ENCODE assay signal across 8 cellular contexts in genomic region chr9:38066167-38066906, GRCh38. TPM values are rescaled to one million over a fixed set of nuclear protein-coding genes. Genes with fewer than 3 reads are reported as not detected.
A peak's percentile ranks its signal among the peaks of the same experiment; 100 is the strongest.
DNase-seq lines count a peak whose midpoint lies in the region; ATAC-seq and TF ChIP-seq lines count a peak whose summit lies in the region.

No MANE protein-coding gene starts in this region.

- no peaks in the 10 kb centered on the region for H3K36me3 Mint-ChIP-seq in activated naive CD4-positive, alpha-beta T cell treated with anti-CD3 and anti-CD28 coated beads for 36 hours (ENCODE audit: low read depth)
- H3K36me3 Mint-ChIP-seq in activated naive CD4-positive, alpha-beta T cell treated with anti-CD3 and anti-CD28 coated beads, Interleukin-2, amount 50 U/mL, for 72 hours, result no peaks in the 10 kb centered on the region
- H3K36me3 Mint-ChIP-seq in type B pancreatic cell, result no peaks in the 10 kb centered on the region

- DNase-seq in activated naive CD4-positive, alpha-beta T cell treated with anti-CD3 and anti-CD28 coated beads for 36 hours, result no peak
- no peak for DNase-seq in activated naive CD4-positive, alpha-beta T cell treated with anti-CD3 and anti-CD28 coated beads, Interleukin-2, amount 50 U/mL, for 72 hours (ENCODE audit: low spot score in 2 of 2)
- DNase-seq in adipocyte (ENCODE audit: low read depth) (no peak), left colon (peak in 1 of 2 donors; percentile 38), type B pancreatic cell (ENCODE audit: extremely low spot score, unreplicated experiment) (no peak), GM10248 (ENCODE audit: extremely low spot score) (no peak), GOT3 (lab: John Stamatoyannopoulos, UW) (no peak)

- no peaks in the 10 kb centered on the region for H3K36me3 ChIP-seq in adipocyte (ENCODE audit: control insufficient read depth, insufficient read depth, low read length, severe bottlenecking)

- no peak for ATAC-seq in activated naive CD4-positive, alpha-beta T cell treated with anti-CD3 and anti-CD28 coated beads, Interleukin-2, amount 50 U/mL, for 72 hours
- ATAC-seq in left colon (peak; percentile 14), GM19467 (IDR thresholded peaks at IDR 0.05; ENCODE audit: unreplicated experiment) (no peak)

- no peak overlapping the region for H3K27ac Mint-ChIP-seq in activated naive CD4-positive, alpha-beta T cell treated with anti-CD3 and anti-CD28 coated beads for 36 hours
- no peak overlapping the region for H3K27ac Mint-ChIP-seq in activated naive CD4-positive, alpha-beta T cell treated with anti-CD3 and anti-CD28 coated beads, Interleukin-2, amount 50 U/mL, for 72 hours
- peak overlapping the region; percentile 73 for H3K27ac Mint-ChIP-seq in type B pancreatic cell

- H3K27me3 ChIP-seq in adipocyte (replicated peaks; ENCODE audit: control insufficient read depth, insufficient read depth, low read length), result no peaks in the 10 kb centered on the region

- peaks cover 19% of the 10 kb centered on the region for H3K4me1 Mint-ChIP-seq in activated naive CD4-positive, alpha-beta T cell treated with anti-CD3 and anti-CD28 coated beads for 36 hours (ENCODE audit: low read depth)
- H3K4me1 Mint-ChIP-seq in type B pancreatic cell (ENCODE audit: unreplicated experiment), result peaks cover 65% of the 10 kb centered on the region

- H3K9ac ChIP-seq in adipocyte (ENCODE audit: low read length), result peak overlapping the region; percentile 87

- no peaks in the 10 kb centered on the region for H3K9me3 ChIP-seq in adipocyte (ENCODE audit: control insufficient read depth, low read length)

- peak; percentile 38 for TF ChIP-seq CTCF in type B pancreatic cell (conservative IDR thresholded peaks at IDR 0.05)
- TF ChIP-seq CTCF in GM10248 (IDR thresholded peaks at IDR 0.05; ENCODE audit: control extremely low read depth, extremely low read depth, low read depth, missing control alignments), result no peak

- H3K27me3 Mint-ChIP-seq in activated naive CD4-positive, alpha-beta T cell treated with anti-CD3 and anti-CD28 coated beads for 36 hours (ENCODE audit: low read depth), result peaks cover 8% of the 10 kb centered on the region
- peaks cover 3% of the 10 kb centered on the region for H3K27me3 Mint-ChIP-seq in type B pancreatic cell

- no peaks in the 10 kb centered on the region for H3K9me3 Mint-ChIP-seq in activated naive CD4-positive, alpha-beta T cell treated with anti-CD3 and anti-CD28 coated beads for 36 hours
- H3K9me3 Mint-ChIP-seq in activated naive CD4-positive, alpha-beta T cell treated with anti-CD3 and anti-CD28 coated beads, Interleukin-2, amount 50 U/mL, for 72 hours, result no peaks in the 10 kb centered on the region
- H3K9me3 Mint-ChIP-seq in type B pancreatic cell, result no peaks in the 10 kb centered on the region

- H3K4me1 ChIP-seq in adipocyte (ENCODE audit: control insufficient read depth, insufficient read depth, low read length), result peaks cover 37% of the 10 kb centered on the region

- CTCF ChIA-PET in activated naive CD4-positive, alpha-beta T cell treated with anti-CD3 and anti-CD28 coated beads for 36 hours (lab: Charles Lee), result interaction anchor here (0.6 kb wide), 1 partner anchor 153 kb away, joined by 3 read pairs; no protein-coding TSS in a partner anchor
- CTCF ChIA-PET in GM10248 (lab: Yijun Ruan, JAX), result interaction anchor here (1.2 to 1.7 kb wide), 5 partner anchors 14 to 297 kb away, joined by 3 to 11 read pairs (median 3); no protein-coding TSS in a partner anchor

- intact Hi-C loops in activated naive CD4-positive, alpha-beta T cell treated with anti-CD3 and anti-CD28 coated beads for 36 hours (cut with micrococcal nuclease), result loop anchor here (2.0 to 5.0 kb wide), 6 partner anchors 112 to 644 kb away; partner anchors contain the start of genes ANKRD18A, GRHPR and TOMM5
- intact Hi-C loops in left colon (cut with DNase I, micrococcal nuclease), result no loop called here

- POLR2A ChIA-PET in GM10248 (lab: Yijun Ruan, JAX), result interaction anchor here (1.2 kb wide), 1 partner anchor 25 kb away, joined by 3 read pairs; no protein-coding TSS in a partner anchor

- H3K4me3 Mint-ChIP-seq in activated naive CD4-positive, alpha-beta T cell treated with anti-CD3 and anti-CD28 coated beads for 36 hours, result peak overlapping the region; percentile 79
- peak overlapping the region; percentile 95 for H3K4me3 Mint-ChIP-seq in type B pancreatic cell

- H3K4me3 ChIP-seq in adipocyte (ENCODE audit: low read length), result peak overlapping the region; percentile 83

RNA-seq across cellular contexts. Expression of gene SHB, which starts 2.7 kb away (rescaled TPM):
- total RNA-seq in activated naive CD4-positive, alpha-beta T cell treated with anti-CD3 and anti-CD28 coated beads for 36 hours, result 1 to 10 TPM; 1.2 TPM
- total RNA-seq in activated naive CD4-positive, alpha-beta T cell treated with anti-CD3 and anti-CD28 coated beads, Interleukin-2, amount 50 U/mL, for 72 hours, result 1 to 10 TPM in 1 of 2 donors, under 1 TPM in 1; 0.34 to 1.7 TPM
- total RNA-seq in left colon, result 10 to 100 TPM; 19.6 to 26.2 TPM
- total RNA-seq in type B pancreatic cell (ENCODE audit: low replicate concordance), result 14.4 and 20.0 TPM in 2 replicates
